In the genomic region with DNA sequence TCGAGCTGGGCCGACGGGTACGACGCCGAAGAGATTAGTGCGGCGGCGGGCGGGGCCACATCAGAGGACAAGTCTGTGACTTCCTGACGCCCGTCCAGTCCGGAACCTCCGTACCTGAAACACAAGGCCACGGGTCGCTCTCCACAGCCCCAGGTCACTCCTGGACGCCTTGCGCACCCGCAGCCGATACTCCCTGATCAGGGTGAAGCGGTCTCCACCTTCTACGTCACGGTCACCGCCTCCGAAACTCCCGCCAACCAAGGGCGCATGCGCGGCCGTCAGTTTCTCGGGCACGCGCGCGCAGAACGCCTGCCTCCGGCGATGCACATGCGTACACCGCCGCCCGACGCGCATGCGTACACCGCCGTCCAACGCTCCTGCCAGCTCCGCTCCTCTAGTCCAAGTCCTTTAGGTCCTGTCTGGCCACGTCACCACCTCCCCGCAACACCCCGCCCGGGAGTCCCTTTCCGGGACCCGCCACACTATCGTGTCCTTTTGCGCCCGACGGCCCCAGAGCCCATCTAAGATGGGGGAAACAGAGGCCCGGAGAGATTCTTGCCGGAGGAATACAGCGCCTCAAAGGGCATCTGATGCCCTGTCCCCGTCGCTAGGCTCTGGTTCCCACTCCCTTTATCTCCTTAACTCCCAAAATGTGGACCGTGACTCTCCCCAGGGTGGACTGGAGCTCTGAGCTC, we compare ENCODE assay signal across 8 cellular contexts. TPM values are rescaled to one million over a fixed set of nuclear protein-coding genes. Genes with fewer than 3 reads are reported as not detected.
DNase-seq lines count a peak whose midpoint lies in the region; ATAC-seq and TF ChIP-seq lines count a peak whose summit lies in the region.

A gene with protein sequence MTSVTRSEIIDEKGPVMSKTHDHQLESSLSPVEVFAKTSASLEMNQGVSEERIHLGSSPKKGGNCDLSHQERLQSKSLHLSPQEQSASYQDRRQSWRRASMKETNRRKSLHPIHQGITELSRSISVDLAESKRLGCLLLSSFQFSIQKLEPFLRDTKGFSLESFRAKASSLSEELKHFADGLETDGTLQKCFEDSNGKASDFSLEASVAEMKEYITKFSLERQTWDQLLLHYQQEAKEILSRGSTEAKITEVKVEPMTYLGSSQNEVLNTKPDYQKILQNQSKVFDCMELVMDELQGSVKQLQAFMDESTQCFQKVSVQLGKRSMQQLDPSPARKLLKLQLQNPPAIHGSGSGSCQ (minus strand): TSS at position 216 of the 695 bp plus-strand sequence. CDS start 2,305 bp downstream, outside the sequence.

- no peak for TF ChIP-seq CTCF in C4-2B (conservative IDR thresholded peaks at IDR 0.05)

- ATAC-seq in GM19372 (IDR thresholded peaks at IDR 0.05; ENCODE audit: low read depth, unreplicated experiment) (peak; percentile 92), HG03521 (IDR thresholded peaks at IDR 0.05; ENCODE audit: unreplicated experiment) (peak; percentile 80), left lobe of liver (peak; percentile 94)

- DNase-seq in NCI-H748 (lab: John Stamatoyannopoulos, UW; ENCODE audit: unreplicated experiment) = peak; percentile 96
- DNase-seq in activated CD4-positive, alpha-beta T cell treated with anti-CD3 and anti-CD28 coated beads, Interleukin-2, amount 50 U/mL, for 1 hour = peak; percentile 98
- DNase-seq in dedifferentiated amniotic fluid mesenchymal stem cell (ENCODE audit: extremely low spot score) = peak; percentile 96
- peak; percentile 99 for DNase-seq in left lobe of liver (ENCODE audit: low spot score)
- peak; percentile 99 for DNase-seq in stimulated activated CD4-positive, alpha-beta T cell treated with anti-CD3 and anti-CD28 coated beads, Interleukin-2, amount 100 ng/mL, for 24 hours

- H3K27ac ChIP-seq in C4-2B = peak within 1 kb of the TSS; percentile 97

RNA-seq across cellular contexts. Expression of the gene that starts here (rescaled TPM):
- total RNA-seq in left lobe of liver = 3.4 TPM

Comparison
In these comparisons a context has a peak if more than half of its experiments do, and no peak if none do; other contexts are left out.
1. Peak in every context shown above with its lines: DNase-seq, ATAC-seq and H3K27ac ChIP-seq.